27 cellular contexts compared by ENCODE assay signal in the genomic region with DNA sequence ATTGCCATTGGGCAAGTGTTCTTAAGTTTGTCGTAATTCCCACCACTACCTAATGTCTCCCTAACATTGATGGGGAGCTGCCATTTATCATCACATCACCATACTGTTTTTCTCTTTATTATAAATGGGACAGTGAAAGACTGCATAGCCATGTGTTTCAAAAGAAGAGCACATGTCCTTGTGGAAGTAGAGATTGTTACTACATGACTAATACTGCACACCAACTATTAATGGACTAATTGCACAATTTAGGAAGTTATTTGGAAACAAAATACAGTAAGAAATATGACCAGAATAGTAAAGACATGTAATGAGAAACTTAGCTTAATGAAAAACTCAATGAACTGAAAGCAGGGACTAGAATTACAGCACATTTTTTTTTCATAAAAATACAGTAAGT. TPM values are rescaled to one million over a fixed set of nuclear protein-coding genes. Genes with fewer than 3 reads are reported as not detected.
DNase-seq lines count a peak whose midpoint lies in the region; ATAC-seq and TF ChIP-seq lines count a peak whose summit lies in the region.
"Had no signal": no experiment of that assay in that cellular context is flagged by ENCODE, and none has a peak within 500 bp of the region (broad histone marks: within the 10 kb centered on the region; RNA-seq: fewer than 3 reads in every experiment).

No MANE protein-coding gene starts in this region.

- no peak for TF ChIP-seq CTCF in fibroblast of pulmonary artery (IDR thresholded peaks at IDR 0.05; ENCODE audit: low read length, missing control alignments)

- no peaks in the 10 kb centered on the region for H3K9me3 Mint-ChIP-seq in activated naive CD4-positive, alpha-beta T cell treated with anti-CD3 and anti-CD28 coated beads for 36 hours
- H3K9me3 Mint-ChIP-seq: activated CD4-positive, alpha-beta T cell treated with anti-CD3 and anti-CD28 coated beads, Interleukin-2, amount 10 ng/mL, durations not matched to agents 24 days and 14 days; activated naive CD4-positive, alpha-beta T cell treated with anti-CD3 and anti-CD28 coated beads, Interleukin-2, amount 50 U/mL, for 24 hours had no signal

- no peak overlapping the region for H3K4me3 Mint-ChIP-seq in activated naive CD4-positive, alpha-beta T cell treated with anti-CD3 and anti-CD28 coated beads for 36 hours
- H3K4me3 Mint-ChIP-seq: activated CD4-positive, alpha-beta T cell treated with anti-CD3 and anti-CD28 coated beads, Interleukin-2, amount 10 ng/mL, durations not matched to agents 24 days and 14 days; activated naive CD4-positive, alpha-beta T cell treated with anti-CD3 and anti-CD28 coated beads, Interleukin-2, amount 50 U/mL, for 24 hours; B cell; immature natural killer cell; nephron progenitor cell had no signal

- CTCF ChIA-PET in activated naive CD4-positive, alpha-beta T cell treated with anti-CD3 and anti-CD28 coated beads for 36 hours (lab: Charles Lee): interaction anchor here (0.7 kb wide), 1 partner anchor 122 kb away, joined by 4 read pairs; no protein-coding TSS in a partner anchor

- DNase-seq in SIG-M5 treated with dmso at 0.1 percent for 504 hours (lab: John Stamatoyannopoulos, UW; ENCODE audit: unreplicated experiment): peak; percentile 22
- no peak for DNase-seq in SIG-M5 (lab: John Stamatoyannopoulos, UW)
- DNase-seq in LHCN-M2 (ENCODE audit: low read depth): peak; percentile 53
- DNase-seq in fibroblast of pulmonary artery (ENCODE audit: low read depth): peak; percentile 76
- no peak for DNase-seq in GF-D8 (lab: John Stamatoyannopoulos, UW)
- DNase-seq in activated naive CD4-positive, alpha-beta T cell treated with anti-CD3 and anti-CD28 coated beads for 36 hours: no peak
- no peak for DNase-seq in medulla oblongata (ENCODE audit: extremely low spot score)
- DNase-seq: activated CD4-positive, alpha-beta T cell treated with anti-CD3 and anti-CD28 coated beads, Interleukin-2, amount 10 ng/mL, durations not matched to agents 24 days and 14 days; aorta; central memory CD4-positive, alpha-beta T cell; dermis blood vessel endothelial cell; DMS53; foreskin melanocyte; immature natural killer cell; left ventricle myocardium inferior; mucosa of descending colon; NCI-H2081 treated with DMSO at 0.1 percent for 48 hours; nephron progenitor cell; pancreas; right cardiac atrium; stimulated activated naive CD8-positive, alpha-beta T cell treated with anti-CD3 and anti-CD28 coated beads, Interleukin-15, Interleukin-2, amounts not matched to agents 100 U/mL and 50 U/mL, for 24 hours; T-helper 9 cell; WERI-Rb-1 had no signal

- H3K36me3 Mint-ChIP-seq in activated naive CD4-positive, alpha-beta T cell treated with anti-CD3 and anti-CD28 coated beads for 36 hours (ENCODE audit: low read depth): peaks cover 4% of the 10 kb centered on the region

- ATAC-seq in HG03378 (IDR thresholded peaks at IDR 0.05; ENCODE audit: unreplicated experiment): no peak
- ATAC-seq: GM12878; mucosa of descending colon; pancreas; right cardiac atrium; stimulated activated naive CD8-positive, alpha-beta T cell treated with anti-CD3 and anti-CD28 coated beads, Interleukin-15, Interleukin-2, amounts not matched to agents 100 U/mL and 50 U/mL, for 24 hours had no signal

- H3K27me3 Mint-ChIP-seq in activated naive CD4-positive, alpha-beta T cell treated with anti-CD3 and anti-CD28 coated beads for 36 hours (ENCODE audit: low read depth): no peaks in the 10 kb centered on the region
- H3K27me3 Mint-ChIP-seq: activated CD4-positive, alpha-beta T cell treated with anti-CD3 and anti-CD28 coated beads, Interleukin-2, amount 10 ng/mL, durations not matched to agents 24 days and 14 days; activated naive CD4-positive, alpha-beta T cell treated with anti-CD3 and anti-CD28 coated beads, Interleukin-2, amount 50 U/mL, for 24 hours; B cell had no signal

- H3K4me1 Mint-ChIP-seq in activated naive CD4-positive, alpha-beta T cell treated with anti-CD3 and anti-CD28 coated beads for 36 hours (ENCODE audit: low read depth): no peaks in the 10 kb centered on the region
- H3K4me1 Mint-ChIP-seq: activated CD4-positive, alpha-beta T cell treated with anti-CD3 and anti-CD28 coated beads, Interleukin-2, amount 10 ng/mL, durations not matched to agents 24 days and 14 days; activated naive CD4-positive, alpha-beta T cell treated with anti-CD3 and anti-CD28 coated beads, Interleukin-2, amount 50 U/mL, for 24 hours; B cell; immature natural killer cell; nephron progenitor cell had no signal

- intact Hi-C loops in activated naive CD4-positive, alpha-beta T cell treated with anti-CD3 and anti-CD28 coated beads for 36 hours (cut with micrococcal nuclease): no loop called here

- H3K27ac Mint-ChIP-seq in activated naive CD4-positive, alpha-beta T cell treated with anti-CD3 and anti-CD28 coated beads for 36 hours: no peak overlapping the region
- H3K27ac Mint-ChIP-seq: activated CD4-positive, alpha-beta T cell treated with anti-CD3 and anti-CD28 coated beads, Interleukin-2, amount 10 ng/mL, durations not matched to agents 24 days and 14 days; activated naive CD4-positive, alpha-beta T cell treated with anti-CD3 and anti-CD28 coated beads, Interleukin-2, amount 50 U/mL, for 24 hours; B cell; immature natural killer cell; nephron progenitor cell had no signal

- H3K4me3 ChIP-seq in fibroblast of pulmonary artery (replicated peaks; ENCODE audit: low read depth, low read length): no peak overlapping the region
- H3K4me3 ChIP-seq: GM12878, left ventricle myocardium inferior, mucosa of descending colon, pancreas had no signal

RNA-seq across cellular contexts. Expression of a gene that starts 12.0 kb away (rescaled TPM):
- not detected in 2 replicates for total RNA-seq in LHCN-M2 (2014; rRNA removed)
- polyA plus RNA-seq in LHCN-M2 (2012): not detected
- total RNA-seq in activated naive CD4-positive, alpha-beta T cell treated with anti-CD3 and anti-CD28 coated beads for 36 hours: under 1 TPM; 0.30 to 0.31 TPM

Comparison
In these comparisons a context has a peak if more than half of its experiments do, and no peak if none do; other contexts are left out.
1. DNase-seq: peak in SIG-M5 treated with dmso at 0.1 percent for 504 hours (single experiment), LHCN-M2 (single experiment) and fibroblast of pulmonary artery (single experiment); none in SIG-M5 (single experiment), GF-D8 (single experiment), activated naive CD4-positive, alpha-beta T cell treated with anti-CD3 and anti-CD28 coated beads for 36 hours (single experiment) and medulla oblongata (single experiment).